ENCODE assay signal across 22 cellular contexts in the genomic region with DNA sequence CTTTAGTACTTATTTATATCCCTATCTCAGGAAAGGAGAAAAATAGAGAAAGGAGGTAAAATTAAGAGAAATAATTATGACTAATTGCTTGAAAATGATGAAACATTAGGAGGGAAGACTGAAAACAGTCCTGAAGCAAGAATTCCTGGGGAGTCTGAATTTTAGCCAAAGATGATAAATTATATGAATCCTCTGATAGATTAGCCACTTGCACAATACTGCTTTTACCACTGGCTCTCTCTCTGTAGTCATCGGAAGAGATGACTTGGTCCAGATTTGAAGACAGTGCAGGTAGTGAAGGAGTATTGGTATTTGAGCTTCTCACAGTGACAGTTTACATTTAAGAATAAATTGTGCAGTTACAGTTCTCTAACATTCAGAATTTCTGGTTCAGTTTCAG.
DNase-seq lines count a peak whose midpoint lies in the region; ATAC-seq and TF ChIP-seq lines count a peak whose summit lies in the region.
"Had no signal": no experiment of that assay in that cellular context is flagged by ENCODE, and none has a peak within 500 bp of the region (broad histone marks: within the 10 kb centered on the region; RNA-seq: fewer than 3 reads in every experiment).

No MANE protein-coding gene starts in this region.

- H3K9me3 ChIP-seq in adipocyte (ENCODE audit: control insufficient read depth, low read length), result no peaks in the 10 kb centered on the region
- H3K9me3 ChIP-seq: breast epithelium, ovary, right atrium auricular region, SJCRH30 had no signal

- POLR2A ChIA-PET in GM10248 (lab: Yijun Ruan, JAX), result no interaction called here

- peaks cover 10% of the 10 kb centered on the region for H3K4me1 ChIP-seq in adipocyte (ENCODE audit: control insufficient read depth, insufficient read depth, low read length)
- H3K4me1 ChIP-seq: breast epithelium, right atrium auricular region, SJCRH30 had no signal

- CTCF ChIA-PET in GM10248 (lab: Yijun Ruan, JAX), result interaction anchor here (1.1 kb wide), 1 partner anchor 20 kb away, joined by 4 read pairs; no protein-coding TSS in a partner anchor

- no peak overlapping the region for H3K9ac ChIP-seq in adipocyte (ENCODE audit: low read length)

- H3K27me3 ChIP-seq in adipocyte (replicated peaks; ENCODE audit: control insufficient read depth, insufficient read depth, low read length), result no peaks in the 10 kb centered on the region
- H3K27me3 ChIP-seq: breast epithelium, ovary, right atrium auricular region, SJCRH30 had no signal

- DNase-seq in AG08396 (ENCODE audit: low spot score) (peak; percentile 13), HFF-Myc (ENCODE audit: extremely low read depth, low read depth) (peak; percentile 5), adipocyte (ENCODE audit: low read depth) (peak; percentile 49), iris pigment epithelial cell (ENCODE audit: low read depth) (peak; percentile 74), GM10248 (ENCODE audit: extremely low spot score) (no peak)
- DNase-seq: activated CD4-positive, alpha-beta memory T cell treated with anti-CD3 and anti-CD28 coated beads for 36 hours; activated effector memory CD4-positive, alpha-beta T cell treated with anti-CD3 and anti-CD28 coated beads, Interleukin-2, amount 50 U/mL, for 16 hours; activated naive CD8-positive, alpha-beta T cell treated with anti-CD3 and anti-CD28 coated beads, Interleukin-2, amount 50 U/mL, for 24 hours; cortex of kidney; DMS79; mesendoderm; naive B cell; NCI-H774; ovary; SJCRH30; stimulated activated CD4-positive, alpha-beta T cell treated with anti-CD3 and anti-CD28 coated beads, Interleukin-15, amount 100 ng/mL, for 24 hours had no signal

- no peak overlapping the region for H3K4me3 ChIP-seq in HFF-Myc (replicated peaks; ENCODE audit: low read depth, low read length)
- H3K4me3 ChIP-seq in adipocyte (ENCODE audit: low read length), result no peak overlapping the region
- H3K4me3 ChIP-seq: breast epithelium, ovary, right atrium auricular region, SJCRH30 had no signal

- no peak for TF ChIP-seq CTCF in HFF-Myc (IDR thresholded peaks at IDR 0.05; ENCODE audit: low read depth, low read length, missing control alignments)
- TF ChIP-seq CTCF in GM10248 (IDR thresholded peaks at IDR 0.05; ENCODE audit: control extremely low read depth, extremely low read depth, low read depth, missing control alignments), result no peak

- ATAC-seq in HG03565 (IDR thresholded peaks at IDR 0.05; ENCODE audit: unreplicated experiment) (no peak), GM18870 (IDR thresholded peaks at IDR 0.05; ENCODE audit: unreplicated experiment) (no peak), HG03196 (IDR thresholded peaks at IDR 0.05; ENCODE audit: unreplicated experiment) (no peak)
- ATAC-seq: activated naive CD8-positive, alpha-beta T cell treated with anti-CD3 and anti-CD28 coated beads, Interleukin-2, amount 50 U/mL, for 24 hours; WTC11 had no signal

- H3K36me3 ChIP-seq in adipocyte (ENCODE audit: control insufficient read depth, insufficient read depth, low read length, severe bottlenecking), result no peaks in the 10 kb centered on the region
- H3K36me3 ChIP-seq: breast epithelium, ovary, right atrium auricular region, SJCRH30 had no signal
